Comparison of ENCODE assay signal across 25 cellular contexts in genomic region chr2:71591044-71591443, GRCh38.
"Had no signal": no experiment of that assay in that cellular context is flagged by ENCODE, and none has a peak within 500 bp of the region (broad histone marks: within the 10 kb centered on the region; RNA-seq: fewer than 3 reads in every experiment).

No MANE protein-coding gene starts in this region.

- H3K36me3 ChIP-seq: neural progenitor cell, right lobe of liver, tibial nerve, vagina had no signal

- H3K4me3 ChIP-seq: body of pancreas, coronary artery, left lung, lung, neural progenitor cell, right lobe of liver, skin epidermis, tibial nerve, vagina had no signal

- H3K36me3 Mint-ChIP-seq: activated CD4-positive, alpha-beta memory T cell treated with anti-CD3 and anti-CD28 coated beads for 36 hours; activated CD8-positive, alpha-beta memory T cell treated with anti-CD3 and anti-CD28 coated beads, Interleukin-2, amount 10 ng/mL, durations not matched to agents 7 days and 5 days; activated naive CD4-positive, alpha-beta T cell treated with anti-CD3 and anti-CD28 coated beads, Interleukin-2, amount 10 ng/mL, durations not matched to agents 7 days and 5 days; naive B cell; neural progenitor cell had no signal

- FAIRE-seq: endometrium, keratinocyte had no signal

- H3K27me3 ChIP-seq: body of pancreas, left lung, neural progenitor cell, right lobe of liver, tibial nerve, vagina had no signal

- ATAC-seq: activated CD8-positive, alpha-beta memory T cell treated with anti-CD3 and anti-CD28 coated beads, Interleukin-2, amount 10 ng/mL, durations not matched to agents 7 days and 5 days; body of pancreas; left lung; right lobe of liver had no signal

- DNase-seq: activated CD4-positive, alpha-beta memory T cell treated with anti-CD3 and anti-CD28 coated beads for 36 hours; activated CD4-positive, alpha-beta T cell treated with anti-CD3 and anti-CD28 coated beads for 48 hours; activated CD8-positive, alpha-beta memory T cell treated with anti-CD3 and anti-CD28 coated beads, Interleukin-2, amount 10 ng/mL, durations not matched to agents 7 days and 5 days; activated effector memory CD4-positive, alpha-beta T cell treated with anti-CD3 and anti-CD28 coated beads, Interleukin-2, amount 50 U/mL, for 16 hours; activated naive CD4-positive, alpha-beta T cell treated with anti-CD3 and anti-CD28 coated beads, Interleukin-2, amount 10 ng/mL, durations not matched to agents 7 days and 5 days; activated T-cell treated with anti-CD3 and anti-CD28 coated beads for 4 hours; body of pancreas; erythroblast; foreskin fibroblast; left lung; naive B cell; posterior cingulate gyrus; right lobe of liver; stimulated activated CD4-positive, alpha-beta T cell treated with anti-CD3 and anti-CD28 coated beads, Interleukin-1b, Interleukin-23, amount 100 ng/mL, for 48 hours; T-helper 2 cell had no signal

- H3K9me3 ChIP-seq: body of pancreas, left lung, right lobe of liver, tibial nerve, vagina had no signal

- H3K4me3 Mint-ChIP-seq: activated CD4-positive, alpha-beta memory T cell treated with anti-CD3 and anti-CD28 coated beads for 36 hours; activated CD8-positive, alpha-beta memory T cell treated with anti-CD3 and anti-CD28 coated beads, Interleukin-2, amount 10 ng/mL, durations not matched to agents 7 days and 5 days; activated naive CD4-positive, alpha-beta T cell treated with anti-CD3 and anti-CD28 coated beads, Interleukin-2, amount 10 ng/mL, durations not matched to agents 7 days and 5 days; central memory CD8-positive, alpha-beta T cell; naive B cell; neural progenitor cell; stimulated activated naive CD8-positive, alpha-beta T cell treated with anti-CD3 and anti-CD28 coated beads, Interleukin-15, Interleukin-2, amounts not matched to agents 100 ng/mL and 50 ng/mL, for 24 hours had no signal

- H3K4me1 ChIP-seq: body of pancreas, left lung, right lobe of liver, vagina had no signal

- H3K27ac Mint-ChIP-seq: activated CD4-positive, alpha-beta memory T cell treated with anti-CD3 and anti-CD28 coated beads for 36 hours; activated CD8-positive, alpha-beta memory T cell treated with anti-CD3 and anti-CD28 coated beads, Interleukin-2, amount 10 ng/mL, durations not matched to agents 7 days and 5 days; activated naive CD4-positive, alpha-beta T cell treated with anti-CD3 and anti-CD28 coated beads, Interleukin-2, amount 10 ng/mL, durations not matched to agents 7 days and 5 days; naive B cell; stimulated activated naive CD8-positive, alpha-beta T cell treated with anti-CD3 and anti-CD28 coated beads, Interleukin-15, Interleukin-2, amounts not matched to agents 100 ng/mL and 50 ng/mL, for 24 hours had no signal

- H3K9me3 Mint-ChIP-seq: activated CD4-positive, alpha-beta memory T cell treated with anti-CD3 and anti-CD28 coated beads for 36 hours; activated naive CD4-positive, alpha-beta T cell treated with anti-CD3 and anti-CD28 coated beads, Interleukin-2, amount 10 ng/mL, durations not matched to agents 7 days and 5 days; central memory CD8-positive, alpha-beta T cell; naive B cell; neural progenitor cell; stimulated activated naive CD8-positive, alpha-beta T cell treated with anti-CD3 and anti-CD28 coated beads, Interleukin-15, Interleukin-2, amounts not matched to agents 100 ng/mL and 50 ng/mL, for 24 hours had no signal

- H3K27me3 Mint-ChIP-seq: activated CD8-positive, alpha-beta memory T cell treated with anti-CD3 and anti-CD28 coated beads, Interleukin-2, amount 10 ng/mL, durations not matched to agents 7 days and 5 days; activated naive CD4-positive, alpha-beta T cell treated with anti-CD3 and anti-CD28 coated beads, Interleukin-2, amount 10 ng/mL, durations not matched to agents 7 days and 5 days; naive B cell; stimulated activated naive CD8-positive, alpha-beta T cell treated with anti-CD3 and anti-CD28 coated beads, Interleukin-15, Interleukin-2, amounts not matched to agents 100 ng/mL and 50 ng/mL, for 24 hours had no signal

- H3K27ac ChIP-seq: body of pancreas, neural progenitor cell, right lobe of liver, skin epidermis, vagina had no signal

- H3K4me1 Mint-ChIP-seq: activated naive CD4-positive, alpha-beta T cell treated with anti-CD3 and anti-CD28 coated beads, Interleukin-2, amount 10 ng/mL, durations not matched to agents 7 days and 5 days; central memory CD8-positive, alpha-beta T cell; naive B cell had no signal
